ENCODE assay signal across 1 cellular context in the genomic region with DNA sequence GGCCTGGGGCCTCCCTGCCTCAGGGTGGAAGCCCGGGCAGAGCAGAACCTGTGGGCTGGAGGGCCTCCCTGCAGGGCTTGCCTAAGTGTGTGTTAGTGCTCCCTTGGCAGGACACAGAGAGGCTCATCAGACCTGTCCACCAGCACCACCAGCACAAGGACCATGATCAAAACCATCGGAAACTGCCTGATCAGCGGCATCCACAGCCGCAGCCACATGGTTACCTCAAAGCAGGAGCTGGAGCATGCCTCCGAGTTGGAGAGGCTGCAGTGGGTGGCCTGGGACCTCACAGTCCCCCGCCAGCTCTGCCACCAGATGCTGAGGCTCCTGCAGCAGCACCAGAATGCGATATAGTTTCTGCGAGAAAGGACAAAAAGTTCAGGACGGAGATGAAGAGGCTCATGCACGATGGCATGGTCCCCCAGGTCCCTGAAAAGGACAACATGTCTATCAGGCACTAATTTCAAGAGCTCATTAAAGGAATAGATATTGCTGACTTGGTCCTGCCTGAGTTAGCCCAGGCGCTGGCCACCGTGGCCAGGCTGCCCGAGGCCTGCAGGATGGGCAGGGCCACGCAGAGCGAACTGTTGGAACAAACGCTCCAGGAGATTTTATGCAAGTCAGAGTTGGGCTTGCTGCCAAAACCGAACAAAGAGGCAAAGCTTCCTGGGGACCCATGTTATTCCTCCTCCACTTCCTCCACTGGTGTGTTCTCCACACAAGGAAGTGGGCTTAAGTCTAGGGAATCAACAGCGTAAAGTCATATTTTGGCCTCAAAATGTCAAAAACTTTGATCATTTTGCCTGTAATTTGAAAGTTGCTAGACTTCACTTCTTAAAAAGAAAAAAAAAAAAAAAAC.
TF ChIP-seq lines count a peak whose summit lies in the region.

No MANE protein-coding gene starts in this region.

TF ChIP-seq in GM23338, 12 proteins besides CTCF, POLR2A, EP300 and RAD21 (continued from another document):
- TF ChIP-seq, protein P1, sequence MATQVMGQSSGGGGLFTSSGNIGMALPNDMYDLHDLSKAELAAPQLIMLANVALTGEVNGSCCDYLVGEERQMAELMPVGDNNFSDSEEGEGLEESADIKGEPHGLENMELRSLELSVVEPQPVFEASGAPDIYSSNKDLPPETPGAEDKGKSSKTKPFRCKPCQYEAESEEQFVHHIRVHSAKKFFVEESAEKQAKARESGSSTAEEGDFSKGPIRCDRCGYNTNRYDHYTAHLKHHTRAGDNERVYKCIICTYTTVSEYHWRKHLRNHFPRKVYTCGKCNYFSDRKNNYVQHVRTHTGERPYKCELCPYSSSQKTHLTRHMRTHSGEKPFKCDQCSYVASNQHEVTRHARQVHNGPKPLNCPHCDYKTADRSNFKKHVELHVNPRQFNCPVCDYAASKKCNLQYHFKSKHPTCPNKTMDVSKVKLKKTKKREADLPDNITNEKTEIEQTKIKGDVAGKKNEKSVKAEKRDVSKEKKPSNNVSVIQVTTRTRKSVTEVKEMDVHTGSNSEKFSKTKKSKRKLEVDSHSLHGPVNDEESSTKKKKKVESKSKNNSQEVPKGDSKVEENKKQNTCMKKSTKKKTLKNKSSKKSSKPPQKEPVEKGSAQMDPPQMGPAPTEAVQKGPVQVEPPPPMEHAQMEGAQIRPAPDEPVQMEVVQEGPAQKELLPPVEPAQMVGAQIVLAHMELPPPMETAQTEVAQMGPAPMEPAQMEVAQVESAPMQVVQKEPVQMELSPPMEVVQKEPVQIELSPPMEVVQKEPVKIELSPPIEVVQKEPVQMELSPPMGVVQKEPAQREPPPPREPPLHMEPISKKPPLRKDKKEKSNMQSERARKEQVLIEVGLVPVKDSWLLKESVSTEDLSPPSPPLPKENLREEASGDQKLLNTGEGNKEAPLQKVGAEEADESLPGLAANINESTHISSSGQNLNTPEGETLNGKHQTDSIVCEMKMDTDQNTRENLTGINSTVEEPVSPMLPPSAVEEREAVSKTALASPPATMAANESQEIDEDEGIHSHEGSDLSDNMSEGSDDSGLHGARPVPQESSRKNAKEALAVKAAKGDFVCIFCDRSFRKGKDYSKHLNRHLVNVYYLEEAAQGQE (IDR thresholded peaks at IDR 0.05; ENCODE audit: unreplicated experiment): no peak
- no peak for TF ChIP-seq JUNB (IDR thresholded peaks at IDR 0.05; ENCODE audit: unreplicated experiment)
